In genomic region chr18:41096504-41096903, GRCh38 we compare ENCODE assay signal across 12 cellular contexts.
DNase-seq lines count a peak whose midpoint lies in the region; ATAC-seq lines count a peak whose summit lies in the region.
"Had no signal": no experiment of that assay in that cellular context is flagged by ENCODE, and none has a peak within 500 bp of the region (broad histone marks: within the 10 kb centered on the region; RNA-seq: fewer than 3 reads in every experiment).

No MANE protein-coding gene starts in this region.

- peak; percentile 84 for DNase-seq in COR-L47 (lab: John Stamatoyannopoulos, UW)
- DNase-seq in NCI-H1436 (lab: John Stamatoyannopoulos, UW), result peak; percentile 63
- DNase-seq in SHP77 treated with DMSO at 0.1 percent for 48 hours (lab: John Stamatoyannopoulos, UW), result peak; percentile 66
- peak; percentile 62 for DNase-seq in iris pigment epithelial cell (ENCODE audit: low read depth)
- no peak for DNase-seq in KBM-7
- no peak for DNase-seq in SKM-1 (lab: John Stamatoyannopoulos, UW; ENCODE audit: unreplicated experiment)
- DNase-seq: activated CD8-positive, alpha-beta memory T cell treated with anti-CD3 and anti-CD28 coated beads, Interleukin-2, amount 50 U/mL, for 48 hours; DND-41; lower lobe of right lung; Peyer's patch had no signal

- in situ Hi-C loops in KBM-7 (cut with MboI; ENCODE audit: low pct_unique_long_range_greater_than_20kb, low sequenced_read_pairs), result no loop called here

- ATAC-seq in GM21786 (IDR thresholded peaks at IDR 0.05; ENCODE audit: unreplicated experiment), result no peak
- no peak for ATAC-seq in HG03442 (IDR thresholded peaks at IDR 0.05; ENCODE audit: unreplicated experiment)

Comparison
In these comparisons a context has a peak if more than half of its experiments do, and no peak if none do; other contexts are left out.
1. DNase-seq: peak in COR-L47 (single experiment), NCI-H1436 (single experiment), SHP77 treated with DMSO at 0.1 percent for 48 hours (single experiment) and iris pigment epithelial cell (single experiment); none in KBM-7 (single experiment) and SKM-1 (single experiment).